21 cellular contexts compared by ENCODE assay signal in genomic region chr13:54206601-54207000, GRCh38.
"Had no signal": no experiment of that assay in that cellular context is flagged by ENCODE, and none has a peak within 500 bp of the region (broad histone marks: within the 10 kb centered on the region; RNA-seq: fewer than 3 reads in every experiment).

No MANE protein-coding gene starts in this region.

- DNase-seq: stimulated activated CD4-positive, alpha-beta T cell treated with anti-CD3 and anti-CD28 coated beads, Interleukin-2, amount 100 ng/mL, for 48 hours; stimulated activated CD4-positive, alpha-beta T cell treated with anti-CD3 and anti-CD28 coated beads, Interleukin-4, amount 100 ng/mL, for 1 hour; stimulated activated CD4-positive, alpha-beta T cell treated with anti-CD3 and anti-CD28 coated beads, Interleukin-4, amount 100 ng/mL, for 24 hours; stimulated activated CD4-positive, alpha-beta T cell treated with anti-CD3 and anti-CD28 coated beads, Interleukin-4, amount 100 ng/mL, for 4 hours; stimulated activated CD8-positive, alpha-beta memory T cell treated with anti-CD3 and anti-CD28 coated beads, Interleukin-4, amount 100 ng/mL, for 48 hours; stimulated activated naive B cell treated with anti-CD40 and anti-IgM and Interleukin-4, amounts not matched to agents 10 μg/mL and 1 μg/mL and 100 μg/mL, for 72 hours; stimulated activated naive CD4-positive, alpha-beta T cell; stimulated activated naive CD4-positive, alpha-beta T cell treated with Interleukin-2 at 50 U/mL for 16 hours; stimulated activated naive CD8-positive, alpha-beta T cell treated with anti-CD3 and anti-CD28 coated beads, Interleukin-15, amount 100 ng/mL, for 72 hours; stimulated activated naive CD8-positive, alpha-beta T cell treated with anti-CD3 and anti-CD28 coated beads, Interleukin-15, Interleukin-2, amounts not matched to agents 100 U/mL and 50 U/mL, for 24 hours; stomach; substantia nigra; testis; thyroid gland; tibial artery; transverse colon; upper lobe of left lung; upper lobe of right lung; uterus had no signal

- ATAC-seq: stimulated activated effector memory CD8-positive, alpha-beta T cell treated with anti-CD3 and anti-CD28 coated beads, Interleukin-12 subunit alpha, Interleukin-12 subunit beta, amount 100 ng/mL, for 72 hours; stimulated activated memory B cell treated with anti-CD40 and anti-IgM and Interleukin-4, amounts not matched to agents 10 μg/mL and 1 μg/mL and 100 μg/mL, for 72 hours; stimulated activated naive B cell treated with anti-CD40 and anti-IgM and Interleukin-4, amounts not matched to agents 10 μg/mL and 1 μg/mL and 100 μg/mL, for 72 hours; stimulated activated naive CD8-positive, alpha-beta T cell treated with anti-CD3 and anti-CD28 coated beads, Interleukin-15, amount 100 ng/mL, for 72 hours; stimulated activated naive CD8-positive, alpha-beta T cell treated with anti-CD3 and anti-CD28 coated beads, Interleukin-15, Interleukin-2, amounts not matched to agents 100 U/mL and 50 U/mL, for 24 hours; upper lobe of right lung had no signal
